8 cellular contexts compared by ENCODE assay signal in genomic region chr16:56657555-56658430, GRCh38. TPM values are rescaled to one million over a fixed set of nuclear protein-coding genes. Genes with fewer than 3 reads are reported as not detected.
A peak's percentile ranks its signal among the peaks of the same experiment; 100 is the strongest.
DNase-seq lines count a peak whose midpoint lies in the region; FAIRE-seq and TF ChIP-seq lines count a peak whose summit lies in the region.

TSS of gene MT1F (plus strand) at chr16:56657959. CDS start at chr16:56658059, 100 bp downstream.

- H2BK20ac ChIP-seq in H1 (ENCODE audit: low read length), result no peak within 1 kb of the TSS

- H2BK12ac ChIP-seq in H1 (ENCODE audit: low read depth, low read length), result peak within 1 kb of the TSS; percentile 55; the same call in 1 of the 2 replicates

- no peak within 1 kb of the TSS for H2BK120ac ChIP-seq in H1 (replicated peaks; ENCODE audit: low read depth, low read length)

- H3K23ac ChIP-seq in H1 (ENCODE audit: insufficient read length), result no peak within 1 kb of the TSS

- H4K5ac ChIP-seq in H1 (ENCODE audit: insufficient read length, low read depth, low read length), result no peak within 1 kb of the TSS

- no peak within 1 kb of the TSS; the same call in 1 of the 2 replicates for H2BK15ac ChIP-seq in H1 (ENCODE audit: low read length)

- H3K79me1 ChIP-seq in H1 (ENCODE audit: low read depth, low read length), result no peaks in the 10 kb centered on the region

- peak within 1 kb of the TSS in 1 of 4 experiments; percentile 41; a peak in 3 of 7 replicates for H3K9ac ChIP-seq in H1 (replicated peaks in 1 of 4; ENCODE audit: extremely low read depth in 1 of 4, low read depth in 3 of 4, low read length in 3 of 4)

- TF ChIP-seq POLR2A in H1 (IDR thresholded peaks at IDR 0.05; ENCODE audit: control extremely low read depth in 1 of 2, low read depth in 2 of 2, low read length in 2 of 2), result no peak
- no peak for TF ChIP-seq POLR2A in GM12891 (IDR thresholded peaks at IDR 0.05; ENCODE audit: low read depth, low read length)

- H3K79me2 ChIP-seq in H1 (ENCODE audit: control insufficient read depth in 1 of 2, insufficient read depth in 2 of 2, low read length in 2 of 2), result no peaks in the 10 kb centered on the region

- H4K20me1 ChIP-seq in H1 (replicated peaks in 1 of 2; ENCODE audit: control insufficient read depth in 1 of 2, insufficient read depth in 2 of 2, low read length in 2 of 2), result peaks cover 0 to 5% of the 10 kb centered on the region in 2 experiments

- no peak within 1 kb of the TSS for H3K27ac ChIP-seq in H1 (ENCODE audit: low read depth, low read length)

- no peak within 1 kb of the TSS for H4K91ac ChIP-seq in H1 (replicated peaks; ENCODE audit: insufficient read length, low read length)

- no peak within 1 kb of the TSS for H3K56ac ChIP-seq in H1 (replicated peaks; ENCODE audit: insufficient read length, low read depth, low read length)

- H4K8ac ChIP-seq in H1 (ENCODE audit: extremely low read depth, insufficient read depth, low read length), result no peak within 1 kb of the TSS; the same call in 1 of the 2 replicates

- no peak within 1 kb of the TSS for H3K4ac ChIP-seq in H1 (replicated peaks; ENCODE audit: insufficient read length, low read depth, low read length)

- peaks cover 10% of the 10 kb centered on the region for H3K4me1 Mint-ChIP-seq in mesothelial cell of epicardium

- peak within 1 kb of the TSS; percentile 76; the same call in 1 of the 2 replicates for H2AFZ ChIP-seq in H1 (ENCODE audit: low read length)

- POLR2A ChIA-PET in H1 (lab: Charles Lee; ENCODE audit: partially characterized antibody), result interaction anchor here (0.7 to 9.1 kb wide), 6 partner anchors 12 to 51 kb away, joined by 3 to 74 read pairs (median 14); partner anchors contain the start of genes MT1A, MT1E, MT1G and MT1H

- CTCF ChIA-PET in H1 (lab: Charles Lee; ENCODE audit: partially characterized antibody), result interaction anchor here (0.7 to 1.4 kb wide), 4 partner anchors 11 to 57 kb away, joined by 3 to 4 read pairs (median 3); no protein-coding TSS in a partner anchor

- FAIRE-seq in H1 (lab: Jason Lieb, UNC) (no peak), GM12891 (lab: Jason Lieb, UNC) (no peak)

- no peaks in the 10 kb centered on the region for H3K36me3 ChIP-seq in H1 (ENCODE audit: control insufficient read depth in 2 of 4, insufficient read depth in 4 of 4, low read length in 3 of 4)

- no peak within 1 kb of the TSS for H3K27ac Mint-ChIP-seq in mesothelial cell of epicardium

- peak within 1 kb of the TSS; percentile 72; the same call in 1 of the 2 replicates for H2BK5ac ChIP-seq in H1 (ENCODE audit: low read depth, low read length)

- peak within 1 kb of the TSS; percentile 79 for H3K4me3 Mint-ChIP-seq in mesothelial cell of epicardium

- TF ChIP-seq CTCF in H1 (IDR thresholded peaks at IDR 0.05; ENCODE audit: control extremely low read depth in 1 of 3, insufficient read depth in 1 of 3, low read depth in 1 of 3, low read length in 3 of 3), result no peak
- no peak for TF ChIP-seq CTCF in mesothelial cell of epicardium (IDR thresholded peaks at IDR 0.05; ENCODE audit: unreplicated experiment)

- no peaks in the 10 kb centered on the region for H3K9me3 Mint-ChIP-seq in mesothelial cell of epicardium

- peaks cover 0 to 13% (median 5%) of the 10 kb centered on the region in 4 experiments; a peak in 6 of 7 replicates for H3K4me1 ChIP-seq in H1 (replicated peaks in 1 of 4; ENCODE audit: control insufficient read depth in 3 of 4, insufficient read depth in 4 of 4, low read length in 3 of 4)

- peaks cover 11% of the 10 kb centered on the region; the same call in 1 of the 2 replicates for H3K23me2 ChIP-seq in H1 (ENCODE audit: low read depth, low read length)

- peaks cover 40 to 68% (median 62%) of the 10 kb centered on the region in 4 experiments for H3K27me3 ChIP-seq in H1 (replicated peaks in 1 of 4; ENCODE audit: control insufficient read depth in 3 of 4, extremely low read depth in 1 of 4, insufficient read depth in 3 of 4, low read length in 3 of 4)

- TF ChIP-seq EP300 in H1 (IDR thresholded peaks at IDR 0.05; ENCODE audit: borderline replicate concordance in 1 of 2, low read depth in 2 of 2, low read length in 2 of 2), result no peak

- WGBS in H1 (ENCODE audit: extremely low coverage in 1 of 2, insufficient coverage in 1 of 2, insufficient read length in 1 of 2, insufficient replicate concordance in 2 of 2, low coverage in 1 of 2, low lambda C conversion rate in 2 of 2, missing lambda C conversion rate in 1 of 2), 2 experiments, result 2% methylated on average over 31 of the region's 48 CpGs; no CpG with 5 or more reads in 1 of the 2 experiments

- H3K18ac ChIP-seq in H1 (ENCODE audit: extremely low read depth, low read length), result peak within 1 kb of the TSS; percentile 75; the same call in 1 of the 2 replicates

- H3K27me3 Mint-ChIP-seq in mesothelial cell of epicardium (ENCODE audit: low read depth), result peaks cover 90% of the 10 kb centered on the region

- peak; percentile 15 to 35; a peak in 3 of 4 replicates for TF ChIP-seq RAD21 in H1 (IDR thresholded peaks at IDR 0.05 in 1 of 2, conservative IDR thresholded peaks at IDR 0.05 in 1 of 2; ENCODE audit: low read depth in 2 of 2, low read length in 2 of 2)

- H3K36me3 Mint-ChIP-seq in mesothelial cell of epicardium, result no peaks in the 10 kb centered on the region

- H2AK5ac ChIP-seq in H1 (ENCODE audit: low read depth, low read length), result no peak within 1 kb of the TSS

- H3K4me3 ChIP-seq in H1 (ENCODE audit: extremely low read depth in 1 of 4, insufficient read depth in 2 of 4, low read depth in 3 of 4, low read length in 4 of 4), result peak within 1 kb of the TSS; percentile 52 to 76 (median 54)

- no peak within 1 kb of the TSS for H3K14ac ChIP-seq in H1 (ENCODE audit: insufficient read length)

- DNase-seq in NCI-H2029 (lab: John Stamatoyannopoulos, UW), result peak; percentile 33
- DNase-seq in NCI-H2029 treated with DMSO at 0.1 percent for 48 hours (lab: John Stamatoyannopoulos, UW), result no peak
- peak; percentile 69 for DNase-seq in NCI-H748 (lab: John Stamatoyannopoulos, UW; ENCODE audit: unreplicated experiment)
- DNase-seq in activated CD8-positive, alpha-beta memory T cell treated with anti-CD3 and anti-CD28 coated beads, Interleukin-2, amount 50 U/mL, for 24 hours (ENCODE audit: extremely low read depth), result peak; percentile 37
- peak; percentile 64 to 86 for DNase-seq in H1 (ENCODE audit: low read depth in 1 of 2, low spot score in 2 of 2)
- no peak for DNase-seq in mesothelial cell of epicardium (ENCODE audit: low spot score in 2 of 2, unreplicated experiment in 2 of 2)
- DNase-seq in stimulated activated CD8-positive, alpha-beta memory T cell treated with anti-CD3 and anti-CD28 coated beads, Interleukin-15, amount 100 ng/mL, for 4 hours (ENCODE audit: low read depth in 2 of 2), result peak; percentile 42 to 44
- DNase-seq in GM12891 (ENCODE audit: insufficient read length, low spot score), result no peak

- H3K4me2 ChIP-seq in H1 (ENCODE audit: insufficient read depth in 1 of 2, low read depth in 2 of 2, low read length in 2 of 2), result peak within 1 kb of the TSS; percentile 89 to 97

- no peaks in the 10 kb centered on the region for H3K9me3 ChIP-seq in H1 (ENCODE audit: insufficient read depth in 2 of 2, low read depth in 1 of 2, low read length in 1 of 2)

TF ChIP-seq in H1, 55 proteins besides CTCF, POLR2A, EP300 and RAD21 (continues in another document):
- TF ChIP-seq USF2 (IDR thresholded peaks at IDR 0.05; ENCODE audit: low read length) (no peak), NRF1 (IDR thresholded peaks at IDR 0.05; ENCODE audit: low read depth, low read length) (no peak), RBBP5 (IDR thresholded peaks at IDR 0.05; ENCODE audit: borderline replicate concordance, low read depth, low read length) (0 out of 2 replicates have a peak, but pooled peaks have one; percentile 34)

TF ChIP-seq in GM12891, 5 proteins besides CTCF, POLR2A, EP300 and RAD21:
- TF ChIP-seq PAX5 (IDR thresholded peaks at IDR 0.05; ENCODE audit: insufficient read depth, low read length, severe bottlenecking) (no peak), TAF1 (IDR thresholded peaks at IDR 0.05; ENCODE audit: low read depth, low read length) (no peak), SPI1 (IDR thresholded peaks at IDR 0.05; ENCODE audit: low read depth, low read length) (no peak), POU2F2 (IDR thresholded peaks at IDR 0.05; ENCODE audit: low read depth, low read length) (no peak), POLR2AphosphoS5 (IDR thresholded peaks at IDR 0.05; ENCODE audit: low read depth, low read length) (no peak)

RNA-seq across cellular contexts. Expression of gene MT1F, which starts in this region (rescaled TPM):
- 5.2 and 5.9 TPM in 2 replicates for total RNA-seq in H1 (2021; fragmentation: NEBNext Ultra II Directional; extraction: Animal tissue kit (Norgen Biotek cat#: 25700))
- polyA plus RNA-seq in H1 (2011; rRNA removed), result 20.8 and 28.2 TPM in 2 replicates
- 19.2 TPM for polyA plus RNA-seq in H1 (2011; cell fraction: cytosol; rRNA removed)
- 15.5 TPM for polyA plus RNA-seq in H1 (2011; cell fraction: nucleus; rRNA removed)
- polyA plus RNA-seq in H1 (2012, experiment 1 of 2), result 32.8 to 54.9 TPM (median 39.1 TPM) in 4 replicates
- 72.3 TPM for polyA plus RNA-seq in H1 (2012, experiment 2 of 2)
- 64.0 TPM for polyA plus RNA-seq in H1 (2013, experiment 1 of 2)
- 65.9 TPM for polyA plus RNA-seq in H1 (2013, experiment 2 of 2)
- 14.4 and 15.9 TPM in 2 replicates for polyA minus RNA-seq in H1 (2011; rRNA and poly(A)+ RNA removed)
- 10.0 TPM for polyA minus RNA-seq in H1 (2011; cell fraction: cytosol; rRNA and poly(A)+ RNA removed)
- polyA minus RNA-seq in H1 (2011; cell fraction: nucleus; rRNA and poly(A)+ RNA removed), result 6.6 TPM
- 0.63 to 0.95 TPM (median 0.66 TPM) in 3 replicates for total RNA-seq in mesothelial cell of epicardium
- not detected for polyA plus RNA-seq in GM12891 (2012; ENCODE audit: low read depth, missing spikeins)

Comparison
In these comparisons a context has a peak if more than half of its experiments do, and no peak if none do; other contexts are left out.
1. DNase-seq: peak in NCI-H2029 (single experiment), NCI-H748 (single experiment), activated CD8-positive, alpha-beta memory T cell treated with anti-CD3 and anti-CD28 coated beads, Interleukin-2, amount 50 U/mL, for 24 hours (single experiment), H1 (2 of 2) and stimulated activated CD8-positive, alpha-beta memory T cell treated with anti-CD3 and anti-CD28 coated beads, Interleukin-15, amount 100 ng/mL, for 4 hours (2 of 2); none in NCI-H2029 treated with DMSO at 0.1 percent for 48 hours (single experiment), mesothelial cell of epicardium (0 of 2) and GM12891 (single experiment).